In genomic region chr11:40054631-40055030, GRCh38 we compare ENCODE assay signal across 19 cellular contexts.
"Had no signal": no experiment of that assay in that cellular context is flagged by ENCODE, and none has a peak within 500 bp of the region (broad histone marks: within the 10 kb centered on the region; RNA-seq: fewer than 3 reads in every experiment).

No MANE protein-coding gene starts in this region.

- H3K36me3 ChIP-seq: brain microvascular endothelial cell, spleen, tibial nerve, WERI-Rb-1 had no signal

- ATAC-seq: activated CD8-positive, alpha-beta T cell treated with anti-CD3 and anti-CD28 coated beads for 36 hours; esophagus mucosa; left ventricle myocardium superior; natural killer cell had no signal

- DNase-seq: activated CD4-positive, alpha-beta T cell treated with anti-CD3 and anti-CD28 coated beads, Interleukin-2, amount 10 ng/mL, durations not matched to agents 7 days and 5 days; activated CD4-positive, CD25-positive, alpha-beta regulatory T cell treated with anti-CD3 and anti-CD28 coated beads, Interleukin-2, amount 50 U/mL, for 72 hours; activated CD8-positive, alpha-beta T cell treated with anti-CD3 and anti-CD28 coated beads for 36 hours; activated gamma-delta T cell treated with Interleukin-2 at 50 U/mL for 16 hours; aorta; brain microvascular endothelial cell; caudate nucleus; effector CD8-positive, alpha-beta T cell; foreskin melanocyte; glutamatergic neuron; left ventricle myocardium superior; midbrain; natural killer cell; spleen; stimulated activated CD4-positive, alpha-beta T cell treated with anti-CD3 and anti-CD28 coated beads, Interleukin-4, amount 100 ng/mL, for 1 hour; stimulated activated naive CD4-positive, alpha-beta T cell treated with Interleukin-2 at 50 U/mL for 16 hours; WERI-Rb-1 had no signal

- H3K4me1 ChIP-seq: spleen, tibial nerve had no signal

- H3K4me3 ChIP-seq: spleen, tibial nerve had no signal

- H3K27ac ChIP-seq: brain microvascular endothelial cell, spleen, tibial nerve, WERI-Rb-1 had no signal

- H3K9me3 ChIP-seq: tibial nerve had no signal

- H3K27me3 ChIP-seq: brain microvascular endothelial cell, spleen, tibial nerve had no signal
